Comparison of ENCODE assay signal across 7 cellular contexts in genomic region chr9:83937861-83938455, GRCh38. TPM values are rescaled to one million over a fixed set of nuclear protein-coding genes. Genes with fewer than 3 reads are reported as not detected.
DNase-seq lines count a peak whose midpoint lies in the region; ATAC-seq and TF ChIP-seq lines count a peak whose summit lies in the region.

No MANE protein-coding gene starts in this region.

- no peaks in the 10 kb centered on the region for H3K9me2 ChIP-seq in SK-N-SH

- DNase-seq in EH (ENCODE audit: low read depth) (peak; percentile 68), LHCN-M2 (ENCODE audit: low read depth) (peak; percentile 65), SK-N-SH (peak; percentile 54), dorsolateral prefrontal cortex (peak in 1 of 10 donors; percentile 19), lung microvascular endothelial cell (ENCODE audit: low read depth in 2 of 2) (peak; percentile 66 to 76)

- TF ChIP-seq EP300 in SK-N-SH (IDR thresholded peaks at IDR 0.05; ENCODE audit: borderline replicate concordance in 1 of 2, low read depth in 1 of 2, low read length in 1 of 2): no peak

- H3K9me3 ChIP-seq in SK-N-SH: no peaks in the 10 kb centered on the region

- ATAC-seq in GM19438 (IDR thresholded peaks at IDR 0.05; ENCODE audit: low read depth, unreplicated experiment): peak; percentile 69
- ATAC-seq in GM21717 (IDR thresholded peaks at IDR 0.05; ENCODE audit: unreplicated experiment): no peak

- no peaks in the 10 kb centered on the region for H3K27me3 ChIP-seq in SK-N-SH (ENCODE audit: insufficient read depth)
- H3K27me3 ChIP-seq in dorsolateral prefrontal cortex: no peaks in the 10 kb centered on the region

- H4K20me1 ChIP-seq in SK-N-SH (ENCODE audit: insufficient read depth): no peaks in the 10 kb centered on the region

- POLR2A ChIA-PET in SK-N-SH (lab: Yijun Ruan, JAX): no interaction called here

- peak; percentile 92 for TF ChIP-seq RAD21 in SK-N-SH (IDR thresholded peaks at IDR 0.05; ENCODE audit: low read length)

- 3% methylated on average over 1 of the region's 1 CpG for WGBS in SK-N-SH (ENCODE audit: low lambda C conversion rate)

- H3K79me2 ChIP-seq in SK-N-SH (ENCODE audit: insufficient read depth): no peaks in the 10 kb centered on the region

- peaks cover 13% of the 10 kb centered on the region for H3F3A ChIP-seq in SK-N-SH (replicated peaks; ENCODE audit: insufficient read depth)

- H3K4me2 ChIP-seq in SK-N-SH: no peak overlapping the region

- no peak overlapping the region for H3K27ac ChIP-seq in SK-N-SH (ENCODE audit: low read depth in 2 of 2, low read length in 1 of 2)
- no peak overlapping the region for H3K27ac ChIP-seq in dorsolateral prefrontal cortex

- CTCF ChIA-PET in SK-N-SH (lab: Yijun Ruan, JAX): interaction anchor here (0.6 to 6.3 kb wide), 21 partner anchors 8 to 378 kb away, joined by 3 to 69 read pairs (median 4); a partner anchor contains a TSS

- TF ChIP-seq CTCF in SK-N-SH (IDR thresholded peaks at IDR 0.05): peak; percentile 73
- TF ChIP-seq CTCF in dorsolateral prefrontal cortex (IDR thresholded peaks at IDR 0.05 in 54 of 56, conservative IDR thresholded peaks at IDR 0.05 in 2 of 56; ENCODE audit: low read depth in 1 of 56, partially characterized antibody in 56 of 56): peak; percentile 53 to 94 (median 81)

- H3K4me3 ChIP-seq in SK-N-SH (ENCODE audit: low read depth in 2 of 2, low read length in 1 of 2) (no peak overlapping the region), dorsolateral prefrontal cortex (no peak overlapping the region)

- H3K36me3 ChIP-seq in SK-N-SH (replicated peaks in 1 of 2; ENCODE audit: control insufficient read depth in 1 of 2, insufficient read depth in 2 of 2, low read length in 1 of 2): peaks cover 14 to 17% of the 10 kb centered on the region in 2 experiments

- H2AFZ ChIP-seq in SK-N-SH (ENCODE audit: low read depth): no peak overlapping the region

- peaks cover 2 to 32% of the 10 kb centered on the region in 2 experiments; a peak in 2 of 4 replicates for H3K4me1 ChIP-seq in SK-N-SH (ENCODE audit: control insufficient read depth in 1 of 2, insufficient read depth in 2 of 2, low read depth in 1 of 2, low read length in 1 of 2)

- intact Hi-C loops in dorsolateral prefrontal cortex (cut with DNase I): loop anchor here in 1 of 2 donors (1.0 to 2.0 kb wide), 3 partner anchors 235 to 377 kb away; no protein-coding TSS in a partner anchor

- H3K9ac ChIP-seq in SK-N-SH: no peak overlapping the region

TF ChIP-seq in SK-N-SH, 30 proteins besides CTCF, POLR2A, EP300 and RAD21:
- no peak for TF ChIP-seq GATA2 (CRISPR knock-in tag; IDR thresholded peaks at IDR 0.05)
- TF ChIP-seq SMC3 (IDR thresholded peaks at IDR 0.05; ENCODE audit: low read depth, low read length): peak; percentile 83

RNA-seq across cellular contexts. Expression of gene KIF27, which starts 16.7 kb away (rescaled TPM):
- 0.80 and 0.96 TPM in 2 replicates for total RNA-seq in LHCN-M2 (2014; rRNA removed)
- 0.30 TPM for polyA plus RNA-seq in LHCN-M2 (2012)
- polyA plus RNA-seq in SK-N-SH (2012; rRNA removed): 0.78 and 0.81 TPM in 2 replicates
- polyA plus RNA-seq in SK-N-SH (2012; cell fraction: cytosol; rRNA removed): 0.68 and 0.95 TPM in 2 replicates
- polyA plus RNA-seq in SK-N-SH (2012; cell fraction: nucleus; rRNA removed): 0.77 and 2.3 TPM in 2 replicates
- 10 to 100 TPM in 111 of 120 experiments, 1 to 10 TPM in 9; 6.9 to 17.8 (median 12.2) TPM for total RNA-seq in dorsolateral prefrontal cortex
- 1.3 and 2.6 TPM in 2 replicates for total RNA-seq in lung microvascular endothelial cell

RNA-seq across cellular contexts. Expression of gene HNRNPK, which starts 42.1 kb away (rescaled TPM):
- total RNA-seq in LHCN-M2 (2014; rRNA removed): 641 and 719 TPM in 2 replicates
- 476 TPM for polyA plus RNA-seq in LHCN-M2 (2012)
- polyA plus RNA-seq in SK-N-SH (2012; rRNA removed): 470 and 474 TPM in 2 replicates
- 481 and 493 TPM in 2 replicates for polyA plus RNA-seq in SK-N-SH (2012; cell fraction: cytosol; rRNA removed)
- polyA plus RNA-seq in SK-N-SH (2012; cell fraction: nucleus; rRNA removed): 411 and 462 TPM in 2 replicates
- 100 to 1,000 TPM; 193 to 445 (median 361) TPM for total RNA-seq in dorsolateral prefrontal cortex
- total RNA-seq in lung microvascular endothelial cell: 486 and 583 TPM in 2 replicates

RNA-seq across cellular contexts. Expression of gene RMI1, which starts 42.6 kb away (rescaled TPM):
- total RNA-seq in LHCN-M2 (2014; rRNA removed) (8.3 and 11.1 TPM in 2 replicates), dorsolateral prefrontal cortex (10 to 100 TPM in 36 of 120 experiments, 1 to 10 TPM in 84; 5.5 to 13.7 (median 9.1) TPM), lung microvascular endothelial cell (3.3 and 3.8 TPM in 2 replicates)
- 3.9 TPM for polyA plus RNA-seq in LHCN-M2 (2012)
- 0.96 and 1.0 TPM in 2 replicates for polyA plus RNA-seq in SK-N-SH (2012; rRNA removed)
- polyA plus RNA-seq in SK-N-SH (2012; cell fraction: cytosol; rRNA removed): 2.5 and 2.9 TPM in 2 replicates
- polyA plus RNA-seq in SK-N-SH (2012; cell fraction: nucleus; rRNA removed): 0.69 and 1.4 TPM in 2 replicates
